In the genomic region with DNA sequence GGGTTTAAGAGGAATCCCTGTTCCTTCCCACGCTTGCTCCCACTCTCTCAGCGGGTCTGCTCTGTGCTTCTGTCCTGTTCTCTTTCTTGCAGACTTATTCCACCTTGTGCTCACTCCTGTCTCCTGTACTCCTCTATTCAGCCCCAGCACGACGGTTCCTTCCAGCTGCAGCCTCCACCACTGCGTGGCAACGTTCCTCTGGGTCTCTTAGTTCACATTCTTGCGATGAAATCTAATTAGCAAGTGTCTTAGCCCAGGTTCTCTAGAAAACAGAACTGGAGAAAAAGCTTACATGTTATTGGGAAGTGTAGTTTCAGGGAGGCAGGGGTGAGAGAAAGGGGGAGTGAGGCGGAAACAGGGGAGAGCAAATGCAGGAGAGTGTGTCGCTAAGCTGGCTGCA, we compare ENCODE assay signal across 1 cellular context.
TF ChIP-seq lines count a peak whose summit lies in the region.

No MANE protein-coding gene starts in this region.

TF ChIP-seq in H1, 55 proteins besides CTCF, POLR2A, EP300 and RAD21:
- TF ChIP-seq SIN3A (conservative IDR thresholded peaks at IDR 0.05 in 1 of 2, IDR thresholded peaks at IDR 0.05 in 1 of 2; ENCODE audit: low read depth in 1 of 2, low read length in 2 of 2) (0 out of 4 replicates have a peak, but pooled peaks of 1 of the 2 experiments have one; percentile 42), TAF1 (IDR thresholded peaks at IDR 0.05; ENCODE audit: low read depth, low read length) (no peak)
